ENCODE assay signal across 1 cellular context in genomic region chr9:135530146-135530545, GRCh38.
TF ChIP-seq lines count a peak whose summit lies in the region.

No MANE protein-coding gene starts in this region.

TF ChIP-seq in WTC11, 78 proteins besides CTCF, POLR2A, EP300 and RAD21 (continued from another document):
- TF ChIP-seq KAT7 (CRISPR knock-in tag; IDR thresholded peaks at IDR 0.05; ENCODE audit: borderline replicate concordance) = no peak
- TF ChIP-seq CBFB (CRISPR knock-in tag; IDR thresholded peaks at IDR 0.05; ENCODE audit: low read depth) = no peak
- no peak for TF ChIP-seq IRF2 (CRISPR knock-in tag; IDR thresholded peaks at IDR 0.05; ENCODE audit: borderline replicate concordance, low read depth)
- no peak for TF ChIP-seq NFE2L1 (CRISPR knock-in tag; IDR thresholded peaks at IDR 0.05)
- no peak for TF ChIP-seq AFF4 (CRISPR knock-in tag; IDR thresholded peaks at IDR 0.05; ENCODE audit: borderline replicate concordance)
- no peak for TF ChIP-seq FOXK1 (CRISPR knock-in tag; IDR thresholded peaks at IDR 0.05)
- no peak for TF ChIP-seq ZNF512 (CRISPR knock-in tag; IDR thresholded peaks at IDR 0.05; ENCODE audit: borderline replicate concordance)
- TF ChIP-seq SOX15 (CRISPR knock-in tag; IDR thresholded peaks at IDR 0.05) = no peak
- no peak for TF ChIP-seq AR (CRISPR knock-in tag; IDR thresholded peaks at IDR 0.05)
- no peak for TF ChIP-seq ZNF232 (CRISPR knock-in tag; IDR thresholded peaks at IDR 0.05)
- no peak for TF ChIP-seq TEAD1 (CRISPR knock-in tag; IDR thresholded peaks at IDR 0.05)
